ENCODE assay signal across 26 cellular contexts in the genomic region with DNA sequence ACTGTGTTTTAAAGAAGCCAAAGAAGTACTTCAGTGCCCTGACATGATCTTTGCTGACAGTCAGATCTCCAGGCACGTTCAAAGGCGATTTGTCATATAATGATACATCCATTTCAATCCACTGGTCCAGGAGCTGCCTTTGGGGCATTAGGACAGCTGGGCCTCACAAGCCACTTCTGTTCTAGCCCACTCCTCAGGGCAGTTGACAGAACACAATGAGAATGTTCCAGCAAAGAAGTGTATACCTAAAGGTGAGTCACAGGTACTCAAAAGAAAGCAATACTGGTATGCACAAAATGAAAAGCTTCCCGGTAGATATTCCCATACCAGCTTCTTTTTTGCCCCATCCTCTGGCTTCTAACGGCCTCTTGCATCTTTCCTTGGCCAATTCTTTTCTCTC. TPM values are rescaled to one million over a fixed set of nuclear protein-coding genes. Genes with fewer than 3 reads are reported as not detected.
"Had no signal": no experiment of that assay in that cellular context is flagged by ENCODE, and none has a peak within 500 bp of the region (broad histone marks: within the 10 kb centered on the region; RNA-seq: fewer than 3 reads in every experiment).

No MANE protein-coding gene starts in this region.

- H3K27ac ChIP-seq: brain microvascular endothelial cell, Peyer's patch had no signal

- H3K4me3 Mint-ChIP-seq: activated CD8-positive, alpha-beta memory T cell treated with anti-CD3 and anti-CD28 coated beads, Interleukin-2, amount 10 ng/mL, durations not matched to agents 7 days and 5 days; activated naive CD4-positive, alpha-beta T cell treated with anti-CD3 and anti-CD28 coated beads, Interleukin-2, amount 10 ng/mL, durations not matched to agents 7 days and 5 days; activated naive CD8-positive, alpha-beta T cell treated with anti-CD3 and anti-CD28 coated beads for 36 hours; activated T-cell treated with anti-CD3 and anti-CD28 coated beads, Interleukin-2, amount 50 U/mL, for 4 hours; T-helper 1 cell treated with Interleukin-12 subunit alpha and Interleukin-12 subunit beta and Interleukin-4 antibody, amounts not matched to agents 30 μg/mL and 1 μg/mL, for 36 hours; WTC11 had no signal

- H3K36me3 Mint-ChIP-seq: activated CD8-positive, alpha-beta memory T cell treated with anti-CD3 and anti-CD28 coated beads, Interleukin-2, amount 10 ng/mL, durations not matched to agents 7 days and 5 days; activated naive CD4-positive, alpha-beta T cell treated with anti-CD3 and anti-CD28 coated beads, Interleukin-2, amount 10 ng/mL, durations not matched to agents 7 days and 5 days; activated naive CD8-positive, alpha-beta T cell treated with anti-CD3 and anti-CD28 coated beads for 36 hours; WTC11 had no signal

- H3K9me3 ChIP-seq: Peyer's patch had no signal

- ATAC-seq: activated CD8-positive, alpha-beta memory T cell treated with anti-CD3 and anti-CD28 coated beads, Interleukin-2, amount 10 ng/mL, durations not matched to agents 7 days and 5 days; activated T-cell treated with anti-CD3 and anti-CD28 coated beads, Interleukin-2, amount 50 U/mL, for 4 hours; WTC11 had no signal

- H3K27ac Mint-ChIP-seq: activated CD8-positive, alpha-beta memory T cell treated with anti-CD3 and anti-CD28 coated beads, Interleukin-2, amount 10 ng/mL, durations not matched to agents 7 days and 5 days; activated naive CD4-positive, alpha-beta T cell treated with anti-CD3 and anti-CD28 coated beads, Interleukin-2, amount 10 ng/mL, durations not matched to agents 7 days and 5 days; activated naive CD8-positive, alpha-beta T cell treated with anti-CD3 and anti-CD28 coated beads for 36 hours; T-helper 1 cell treated with Interleukin-12 subunit alpha and Interleukin-12 subunit beta and Interleukin-4 antibody, amounts not matched to agents 30 μg/mL and 1 μg/mL, for 36 hours; WTC11 had no signal

- H3K27me3 ChIP-seq: brain microvascular endothelial cell, Peyer's patch had no signal

- H3K9me3 Mint-ChIP-seq: activated naive CD4-positive, alpha-beta T cell treated with anti-CD3 and anti-CD28 coated beads, Interleukin-2, amount 10 ng/mL, durations not matched to agents 7 days and 5 days; activated naive CD8-positive, alpha-beta T cell treated with anti-CD3 and anti-CD28 coated beads for 36 hours; activated T-cell treated with anti-CD3 and anti-CD28 coated beads, Interleukin-2, amount 50 U/mL, for 4 hours; T-helper 1 cell treated with Interleukin-12 subunit alpha and Interleukin-12 subunit beta and Interleukin-4 antibody, amounts not matched to agents 30 μg/mL and 1 μg/mL, for 36 hours had no signal

- H3K4me1 Mint-ChIP-seq: activated CD8-positive, alpha-beta memory T cell treated with anti-CD3 and anti-CD28 coated beads, Interleukin-2, amount 10 ng/mL, durations not matched to agents 7 days and 5 days; activated naive CD4-positive, alpha-beta T cell treated with anti-CD3 and anti-CD28 coated beads, Interleukin-2, amount 10 ng/mL, durations not matched to agents 7 days and 5 days; activated naive CD8-positive, alpha-beta T cell treated with anti-CD3 and anti-CD28 coated beads for 36 hours had no signal

- H3K4me3 ChIP-seq: Peyer's patch had no signal

- H3K4me1 ChIP-seq: Peyer's patch had no signal

- H3K36me3 ChIP-seq: brain microvascular endothelial cell, Peyer's patch had no signal

- DNase-seq: activated CD4-positive, alpha-beta T cell treated with anti-CD3 and anti-CD28 coated beads for 48 hours; activated CD4-positive, alpha-beta T cell treated with anti-CD3 and anti-CD28 coated beads, Interleukin-2, amount 50 U/mL, for 48 hours; activated CD4-positive, CD25-positive, alpha-beta regulatory T cell treated with anti-CD3 and anti-CD28 coated beads, Interleukin-2, amount 50 U/mL, for 72 hours; activated CD8-positive, alpha-beta memory T cell treated with anti-CD3 and anti-CD28 coated beads, Interleukin-2, amount 10 ng/mL, durations not matched to agents 7 days and 5 days; activated effector memory CD4-positive, alpha-beta T cell treated with anti-CD3 and anti-CD28 coated beads, Interleukin-2, amount 50 U/mL, for 16 hours; activated naive CD4-positive, alpha-beta T cell treated with anti-CD3 and anti-CD28 coated beads, Interleukin-2, amount 10 ng/mL, durations not matched to agents 7 days and 5 days; activated naive CD8-positive, alpha-beta T cell treated with anti-CD3 and anti-CD28 coated beads for 36 hours; activated T-cell treated with anti-CD3 and anti-CD28 coated beads, Interleukin-2, amount 50 U/mL, for 4 hours; brain microvascular endothelial cell; cerebellar nuclear complex; MM.1S; NCI-H1105; NCI-H1436; NCI-H1694 treated with DMSO at 0.1 percent for 48 hours; NCI-H2029 treated with DMSO at 0.1 percent for 48 hours; NCI-H345; NCI-H510A treated with DMSO at 0.1 percent for 48 hours; NCI-H69; NK-92 treated with Interleukin-12 subunit alpha and Interleukin-12 subunit beta, amount 100 ng/mL, for 24 hours; OCI-M1; Peyer's patch; SHP77 treated with DMSO at 0.1 percent for 48 hours had no signal

RNA-seq across cellular contexts. Expression of a gene that starts 39.4 kb away (rescaled TPM):
- total RNA-seq: activated CD8-positive, alpha-beta memory T cell treated with anti-CD3 and anti-CD28 coated beads, Interleukin-2, amount 10 ng/mL, durations not matched to agents 7 days and 5 days; activated naive CD8-positive, alpha-beta T cell treated with anti-CD3 and anti-CD28 coated beads for 36 hours; activated T-cell treated with anti-CD3 and anti-CD28 coated beads, Interleukin-2, amount 50 U/mL, for 4 hours; cardiac septum; Peyer's patch; SK-MEL-5; WTC11 had no signal

RNA-seq across cellular contexts. Expression of a gene that starts 47.7 kb away (rescaled TPM):
- total RNA-seq: activated naive CD8-positive, alpha-beta T cell treated with anti-CD3 and anti-CD28 coated beads for 36 hours had no signal
